In the genomic region with DNA sequence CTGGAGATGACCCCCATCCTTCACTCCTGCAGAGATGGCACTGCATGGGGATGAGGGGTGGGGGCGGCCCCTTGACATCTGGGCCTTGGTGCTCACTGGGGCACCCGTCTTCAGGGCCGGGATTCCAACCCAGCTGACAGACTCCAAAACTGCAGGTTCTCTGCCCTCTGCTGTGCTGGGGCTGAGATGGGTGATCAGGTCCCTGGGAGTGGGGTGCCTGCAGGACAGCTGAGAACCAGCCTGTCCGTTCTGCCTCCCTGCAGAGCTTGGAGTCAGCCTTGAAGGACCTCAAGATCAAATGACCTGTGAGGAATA, we compare ENCODE assay signal across 14 cellular contexts. TPM values are rescaled to one million over a fixed set of nuclear protein-coding genes. Genes with fewer than 3 reads are reported as not detected.
A peak's percentile ranks its signal among the peaks of the same experiment; 100 is the strongest.
DNase-seq lines count a peak whose midpoint lies in the region; ATAC-seq, FAIRE-seq and TF ChIP-seq lines count a peak whose summit lies in the region.
"Had no signal": no experiment of that assay in that cellular context is flagged by ENCODE, and none has a peak within 500 bp of the region (broad histone marks: within the 10 kb centered on the region; RNA-seq: fewer than 3 reads in every experiment).

No MANE protein-coding gene starts in this region.

- no peaks in the 10 kb centered on the region for H3K79me1 ChIP-seq in H1 (ENCODE audit: low read depth, low read length)

- POLR2A ChIA-PET in RWPE1 (lab: Yijun Ruan, JAX; ENCODE audit: low non-redundant PET) (no interaction called here), H1 (lab: Charles Lee; ENCODE audit: partially characterized antibody) (interaction anchor here (0.8 to 7.9 kb wide), 18 partner anchors 11 to 65 kb away, joined by 3 to 150 read pairs (median 4); a partner anchor contains a TSS)

- no peak overlapping the region for H2BK5ac ChIP-seq in H1 (ENCODE audit: low read depth, low read length)

- no peak overlapping the region for H3K18ac ChIP-seq in H1 (ENCODE audit: extremely low read depth, low read length)

- H4K20me1 ChIP-seq in H1 (replicated peaks in 1 of 2; ENCODE audit: control insufficient read depth in 1 of 2, insufficient read depth in 2 of 2, low read length in 2 of 2), result peaks cover 10 to 18% of the 10 kb centered on the region in 2 experiments

- TF ChIP-seq EP300 in H1 (IDR thresholded peaks at IDR 0.05; ENCODE audit: borderline replicate concordance in 1 of 2, low read depth in 2 of 2, low read length in 2 of 2), result no peak

- peaks cover 12 to 63% (median 31%) of the 10 kb centered on the region in 4 experiments for H3K36me3 ChIP-seq in H1 (ENCODE audit: control insufficient read depth in 2 of 4, insufficient read depth in 4 of 4, low read length in 3 of 4)

- no peak overlapping the region for H3K23ac ChIP-seq in H1 (ENCODE audit: insufficient read length)

- peak overlapping the region; percentile 32 for H3K4me3 Mint-ChIP-seq in activated naive CD4-positive, alpha-beta T cell treated with anti-CD3 and anti-CD28 coated beads for 36 hours
- peak overlapping the region; percentile 59 for H3K4me3 Mint-ChIP-seq in stimulated activated effector memory CD8-positive, alpha-beta T cell treated with anti-CD3 and anti-CD28 coated beads, Interleukin-12 subunit alpha, Interleukin-12 subunit beta, amount 100 ng/mL, for 72 hours

- intact Hi-C loops in activated naive CD4-positive, alpha-beta T cell treated with anti-CD3 and anti-CD28 coated beads for 36 hours (cut with micrococcal nuclease), result no loop called here

- no peaks in the 10 kb centered on the region for H3K9me3 ChIP-seq in H1 (ENCODE audit: insufficient read depth in 2 of 2, low read depth in 1 of 2, low read length in 1 of 2)
- H3K9me3 ChIP-seq: right atrium auricular region, thyroid gland had no signal

- H3K14ac ChIP-seq in H1 (ENCODE audit: insufficient read length), result no peak overlapping the region

- H4K91ac ChIP-seq in H1 (replicated peaks; ENCODE audit: insufficient read length, low read length), result no peak overlapping the region

- peak overlapping the region; percentile 44 for H3K4ac ChIP-seq in H1 (replicated peaks; ENCODE audit: insufficient read length, low read depth, low read length)

- no peak overlapping the region for H2BK15ac ChIP-seq in H1 (ENCODE audit: low read length)

- peaks cover 22% of the 10 kb centered on the region for H3K4me1 Mint-ChIP-seq in activated naive CD4-positive, alpha-beta T cell treated with anti-CD3 and anti-CD28 coated beads for 36 hours (ENCODE audit: low read depth)
- peaks cover 36% of the 10 kb centered on the region for H3K4me1 Mint-ChIP-seq in stimulated activated effector memory CD8-positive, alpha-beta T cell treated with anti-CD3 and anti-CD28 coated beads, Interleukin-12 subunit alpha, Interleukin-12 subunit beta, amount 100 ng/mL, for 72 hours

- H3K79me2 ChIP-seq in H1 (ENCODE audit: control insufficient read depth in 1 of 2, insufficient read depth in 2 of 2, low read length in 2 of 2), result no peaks in the 10 kb centered on the region

- H3K27ac Mint-ChIP-seq in activated naive CD4-positive, alpha-beta T cell treated with anti-CD3 and anti-CD28 coated beads for 36 hours, result peak overlapping the region; percentile 39
- H3K27ac Mint-ChIP-seq in stimulated activated effector memory CD8-positive, alpha-beta T cell treated with anti-CD3 and anti-CD28 coated beads, Interleukin-12 subunit alpha, Interleukin-12 subunit beta, amount 100 ng/mL, for 72 hours, result peak overlapping the region; percentile 84

- no peak for TF ChIP-seq RAD21 in H1 (IDR thresholded peaks at IDR 0.05 in 1 of 2, conservative IDR thresholded peaks at IDR 0.05 in 1 of 2; ENCODE audit: low read depth in 2 of 2, low read length in 2 of 2)

- ATAC-seq in stimulated activated effector memory CD8-positive, alpha-beta T cell treated with anti-CD3 and anti-CD28 coated beads, Interleukin-12 subunit alpha, Interleukin-12 subunit beta, amount 100 ng/mL, for 72 hours, result no peak
- ATAC-seq in GM18502 (IDR thresholded peaks at IDR 0.05; ENCODE audit: poor library complexity, unreplicated experiment) (no peak), HG03378 (IDR thresholded peaks at IDR 0.05; ENCODE audit: unreplicated experiment) (no peak)

- H3K4me2 ChIP-seq in H1 (ENCODE audit: insufficient read depth in 1 of 2, low read depth in 2 of 2, low read length in 2 of 2), result peak overlapping the region in 1 of 2 experiments; percentile 55; a peak in 1 of 4 replicates

- no peak for FAIRE-seq in H1 (lab: Jason Lieb, UNC)

- H2BK12ac ChIP-seq in H1 (ENCODE audit: low read depth, low read length), result no peak overlapping the region

- H3K56ac ChIP-seq in H1 (replicated peaks; ENCODE audit: insufficient read length, low read depth, low read length), result no peak overlapping the region

- no peak overlapping the region for H2AFZ ChIP-seq in H1 (ENCODE audit: low read length)

- no peak for TF ChIP-seq CTCF in RWPE1 (conservative IDR thresholded peaks at IDR 0.05; ENCODE audit: low read depth)
- no peak for TF ChIP-seq CTCF in H1 (IDR thresholded peaks at IDR 0.05; ENCODE audit: control extremely low read depth in 1 of 3, insufficient read depth in 1 of 3, low read depth in 1 of 3, low read length in 3 of 3)

- TF ChIP-seq POLR2A in H1 (IDR thresholded peaks at IDR 0.05; ENCODE audit: control extremely low read depth in 1 of 2, low read depth in 2 of 2, low read length in 2 of 2), result peak in 1 of 2 experiments; percentile 47; a peak in 1 of 3 replicates

- peaks cover 49% of the 10 kb centered on the region for H3K36me3 Mint-ChIP-seq in activated naive CD4-positive, alpha-beta T cell treated with anti-CD3 and anti-CD28 coated beads for 36 hours (ENCODE audit: low read depth)
- peaks cover 100% of the 10 kb centered on the region for H3K36me3 Mint-ChIP-seq in stimulated activated effector memory CD8-positive, alpha-beta T cell treated with anti-CD3 and anti-CD28 coated beads, Interleukin-12 subunit alpha, Interleukin-12 subunit beta, amount 100 ng/mL, for 72 hours

- no peak for DNase-seq in activated naive CD4-positive, alpha-beta T cell treated with anti-CD3 and anti-CD28 coated beads for 36 hours
- no peak for DNase-seq in activated naive CD4-positive, alpha-beta T cell treated with anti-CD3 and anti-CD28 coated beads, Interleukin-2, amount 50 U/mL, for 16 hours
- no peak for DNase-seq in RWPE1 (ENCODE audit: low spot score)
- no peak for DNase-seq in H1 (ENCODE audit: low read depth in 1 of 2, low spot score in 2 of 2)
- DNase-seq in stimulated activated effector memory CD8-positive, alpha-beta T cell treated with anti-CD3 and anti-CD28 coated beads, Interleukin-12 subunit alpha, Interleukin-12 subunit beta, amount 100 ng/mL, for 72 hours (ENCODE audit: low spot score in 2 of 2), result no peak
- DNase-seq in NCI-H1105 treated with DMSO at 0.1 percent for 48 hours (lab: John Stamatoyannopoulos, UW), result no peak
- DNase-seq: activated CD4-positive, alpha-beta T cell treated with anti-CD3 and anti-CD28 coated beads for 48 hours; naive B cell; NCI-H1105; T-helper 9 cell had no signal

- WGBS in H1 (ENCODE audit: extremely low coverage in 1 of 2, insufficient coverage in 1 of 2, insufficient read length in 1 of 2, insufficient replicate concordance in 2 of 2, low coverage in 1 of 2, low lambda C conversion rate in 2 of 2, missing lambda C conversion rate in 1 of 2), 2 experiments, result 90% methylated on average over 4 of the region's 4 CpGs; no CpG with 5 or more reads in 1 of the 2 experiments

- H3K27ac ChIP-seq in RWPE1 (peak overlapping the region; percentile 79), H1 (ENCODE audit: low read depth, low read length) (no peak overlapping the region)

- H3K9ac ChIP-seq in H1 (replicated peaks in 1 of 4; ENCODE audit: extremely low read depth in 1 of 4, low read depth in 3 of 4, low read length in 3 of 4), result no peak overlapping the region

- no peaks in the 10 kb centered on the region for H3K9me3 Mint-ChIP-seq in activated naive CD4-positive, alpha-beta T cell treated with anti-CD3 and anti-CD28 coated beads for 36 hours
- H3K9me3 Mint-ChIP-seq in stimulated activated effector memory CD8-positive, alpha-beta T cell treated with anti-CD3 and anti-CD28 coated beads, Interleukin-12 subunit alpha, Interleukin-12 subunit beta, amount 100 ng/mL, for 72 hours, result no peaks in the 10 kb centered on the region
- H3K9me3 Mint-ChIP-seq: naive B cell had no signal

- H3K4me3 ChIP-seq in H1 (ENCODE audit: extremely low read depth in 1 of 4, insufficient read depth in 2 of 4, low read depth in 3 of 4, low read length in 4 of 4), result peak overlapping the region in 1 of 4 experiments; percentile 70; a peak in 1 of 8 replicates

- no peak overlapping the region for H2AK5ac ChIP-seq in H1 (ENCODE audit: low read depth, low read length)

- H3K4me1 ChIP-seq in H1 (replicated peaks in 1 of 4; ENCODE audit: control insufficient read depth in 3 of 4, insufficient read depth in 4 of 4, low read length in 3 of 4), result peaks cover 2 to 12% (median 5%) of the 10 kb centered on the region in 4 experiments; a peak in 6 of 7 replicates

- no peak overlapping the region for H2BK20ac ChIP-seq in H1 (ENCODE audit: low read length)

- CTCF ChIA-PET in activated naive CD4-positive, alpha-beta T cell treated with anti-CD3 and anti-CD28 coated beads for 36 hours (lab: Charles Lee), result no interaction called here
- CTCF ChIA-PET in RWPE1 (lab: Yijun Ruan, JAX) (no interaction called here), H1 (lab: Charles Lee; ENCODE audit: partially characterized antibody) (interaction anchor here (1.1 to 7.1 kb wide), 8 partner anchors 15 to 89 kb away, joined by 3 to 40 read pairs (median 5); no protein-coding TSS in a partner anchor)

- H3K23me2 ChIP-seq in H1 (ENCODE audit: low read depth, low read length), result peaks cover 4% of the 10 kb centered on the region; the same call in 1 of the 2 replicates

- no peaks in the 10 kb centered on the region for H3K27me3 ChIP-seq in H1 (replicated peaks in 1 of 4; ENCODE audit: control insufficient read depth in 3 of 4, extremely low read depth in 1 of 4, insufficient read depth in 3 of 4, low read length in 3 of 4)
- H3K27me3 ChIP-seq: right atrium auricular region, thyroid gland had no signal

- no peak overlapping the region for H4K8ac ChIP-seq in H1 (ENCODE audit: extremely low read depth, insufficient read depth, low read length)

- H3K27me3 Mint-ChIP-seq in activated naive CD4-positive, alpha-beta T cell treated with anti-CD3 and anti-CD28 coated beads for 36 hours (ENCODE audit: low read depth), result no peaks in the 10 kb centered on the region
- H3K27me3 Mint-ChIP-seq: naive B cell had no signal

- H2BK120ac ChIP-seq in H1 (replicated peaks; ENCODE audit: low read depth, low read length), result no peak overlapping the region

- no peak overlapping the region for H4K5ac ChIP-seq in H1 (ENCODE audit: insufficient read length, low read depth, low read length)

RNA-seq across cellular contexts. Expression of a gene that starts 14.3 kb away (rescaled TPM):
- total RNA-seq in activated naive CD4-positive, alpha-beta T cell treated with anti-CD3 and anti-CD28 coated beads for 36 hours, result 100 to 1,000 TPM; 169 to 194 TPM
- total RNA-seq in H1 (2021; fragmentation: NEBNext Ultra II Directional; extraction: Animal tissue kit (Norgen Biotek cat#: 25700)), result 169 and 174 TPM in 2 replicates
- 26.6 and 37.1 TPM in 2 replicates for polyA plus RNA-seq in H1 (2011; rRNA removed)
- polyA plus RNA-seq in H1 (2011; cell fraction: cytosol; rRNA removed), result 121 TPM
- 34.9 TPM for polyA plus RNA-seq in H1 (2011; cell fraction: nucleus; rRNA removed)
- 210 to 261 TPM (median 258 TPM) in 4 replicates for polyA plus RNA-seq in H1 (2012, experiment 1 of 2)
- polyA plus RNA-seq in H1 (2012, experiment 2 of 2), result 117 TPM
- polyA plus RNA-seq in H1 (2013, experiment 1 of 2), result 114 TPM
- polyA plus RNA-seq in H1 (2013, experiment 2 of 2), result 125 TPM
- polyA minus RNA-seq in H1 (2011; rRNA and poly(A)+ RNA removed), result 5.6 and 11.0 TPM in 2 replicates
- polyA minus RNA-seq in H1 (2011; cell fraction: cytosol; rRNA and poly(A)+ RNA removed), result 30.0 TPM
- 9.4 TPM for polyA minus RNA-seq in H1 (2011; cell fraction: nucleus; rRNA and poly(A)+ RNA removed)

RNA-seq across cellular contexts. Expression of a gene that starts 14.6 kb away (rescaled TPM):
- total RNA-seq in activated naive CD4-positive, alpha-beta T cell treated with anti-CD3 and anti-CD28 coated beads for 36 hours, result 100 to 1,000 TPM; 160 to 176 TPM
- total RNA-seq in H1 (2021; fragmentation: NEBNext Ultra II Directional; extraction: Animal tissue kit (Norgen Biotek cat#: 25700)), result 114 and 121 TPM in 2 replicates
- polyA plus RNA-seq in H1 (2011; rRNA removed), result 46.7 and 72.0 TPM in 2 replicates
- polyA plus RNA-seq in H1 (2011; cell fraction: cytosol; rRNA removed), result 65.3 TPM
- 53.6 TPM for polyA plus RNA-seq in H1 (2011; cell fraction: nucleus; rRNA removed)
- polyA plus RNA-seq in H1 (2012, experiment 1 of 2), result 80.2 to 121 TPM (median 93.7 TPM) in 4 replicates
- 53.6 TPM for polyA plus RNA-seq in H1 (2012, experiment 2 of 2)
- 120 TPM for polyA plus RNA-seq in H1 (2013, experiment 1 of 2)
- 127 TPM for polyA plus RNA-seq in H1 (2013, experiment 2 of 2)
- 18.5 and 23.9 TPM in 2 replicates for polyA minus RNA-seq in H1 (2011; rRNA and poly(A)+ RNA removed)
- polyA minus RNA-seq in H1 (2011; cell fraction: cytosol; rRNA and poly(A)+ RNA removed), result 20.2 TPM
- 20.8 TPM for polyA minus RNA-seq in H1 (2011; cell fraction: nucleus; rRNA and poly(A)+ RNA removed)

RNA-seq across cellular contexts. Expression of a gene that starts 19.6 kb away (rescaled TPM):
- total RNA-seq in activated naive CD4-positive, alpha-beta T cell treated with anti-CD3 and anti-CD28 coated beads for 36 hours, result 100 to 1,000 TPM; 334 to 345 TPM
- total RNA-seq in H1 (2021; fragmentation: NEBNext Ultra II Directional; extraction: Animal tissue kit (Norgen Biotek cat#: 25700)), result 61.8 and 64.5 TPM in 2 replicates
- 115 and 165 TPM in 2 replicates for polyA plus RNA-seq in H1 (2011; rRNA removed)
- 131 TPM for polyA plus RNA-seq in H1 (2011; cell fraction: cytosol; rRNA removed)
- polyA plus RNA-seq in H1 (2011; cell fraction: nucleus; rRNA removed), result 118 TPM
- 92.2 to 133 TPM (median 114 TPM) in 4 replicates for polyA plus RNA-seq in H1 (2012, experiment 1 of 2)
- 70.9 TPM for polyA plus RNA-seq in H1 (2012, experiment 2 of 2)
- 63.9 TPM for polyA plus RNA-seq in H1 (2013, experiment 1 of 2)
- polyA plus RNA-seq in H1 (2013, experiment 2 of 2), result 58.2 TPM
- polyA minus RNA-seq in H1 (2011; rRNA and poly(A)+ RNA removed), result 33.9 and 53.6 TPM in 2 replicates
- 42.2 TPM for polyA minus RNA-seq in H1 (2011; cell fraction: cytosol; rRNA and poly(A)+ RNA removed)
- polyA minus RNA-seq in H1 (2011; cell fraction: nucleus; rRNA and poly(A)+ RNA removed), result 46.0 TPM

RNA-seq across cellular contexts. Expression of a gene that starts 44.5 kb away (rescaled TPM):
- total RNA-seq in activated naive CD4-positive, alpha-beta T cell treated with anti-CD3 and anti-CD28 coated beads for 36 hours, result 1 to 10 TPM; 3.5 to 5.1 TPM
- total RNA-seq in H1 (2021; fragmentation: NEBNext Ultra II Directional; extraction: Animal tissue kit (Norgen Biotek cat#: 25700)), result 7.5 and 8.5 TPM in 2 replicates
- polyA plus RNA-seq in H1 (2011; rRNA removed), result 7.6 and 9.6 TPM in 2 replicates
- 9.6 TPM for polyA plus RNA-seq in H1 (2011; cell fraction: cytosol; rRNA removed)
- 14.9 TPM for polyA plus RNA-seq in H1 (2011; cell fraction: nucleus; rRNA removed)
- 8.4 to 9.8 TPM (median 9.2 TPM) in 4 replicates for polyA plus RNA-seq in H1 (2012, experiment 1 of 2)
- polyA plus RNA-seq in H1 (2012, experiment 2 of 2), result 7.8 TPM
- polyA plus RNA-seq in H1 (2013, experiment 1 of 2), result 5.9 TPM
- polyA plus RNA-seq in H1 (2013, experiment 2 of 2), result 5.8 TPM
- 7.4 and 7.9 TPM in 2 replicates for polyA minus RNA-seq in H1 (2011; rRNA and poly(A)+ RNA removed)
- polyA minus RNA-seq in H1 (2011; cell fraction: cytosol; rRNA and poly(A)+ RNA removed), result 8.7 TPM
- polyA minus RNA-seq in H1 (2011; cell fraction: nucleus; rRNA and poly(A)+ RNA removed), result 7.7 TPM

RNA-seq across cellular contexts. Expression of a gene that starts 44.6 kb away (rescaled TPM):
- 10 to 100 TPM; 70.6 to 73.5 TPM for total RNA-seq in activated naive CD4-positive, alpha-beta T cell treated with anti-CD3 and anti-CD28 coated beads for 36 hours
- total RNA-seq in H1 (2021; fragmentation: NEBNext Ultra II Directional; extraction: Animal tissue kit (Norgen Biotek cat#: 25700)), result 74.8 and 77.5 TPM in 2 replicates
- 103 and 156 TPM in 2 replicates for polyA plus RNA-seq in H1 (2011; rRNA removed)
- polyA plus RNA-seq in H1 (2011; cell fraction: cytosol; rRNA removed), result 114 TPM
- polyA plus RNA-seq in H1 (2011; cell fraction: nucleus; rRNA removed), result 301 TPM
- polyA plus RNA-seq in H1 (2012, experiment 1 of 2), result 66.8 to 95.4 TPM (median 80.9 TPM) in 4 replicates
- polyA plus RNA-seq in H1 (2012, experiment 2 of 2), result 75.9 TPM
- 46.9 TPM for polyA plus RNA-seq in H1 (2013, experiment 1 of 2)
- 42.5 TPM for polyA plus RNA-seq in H1 (2013, experiment 2 of 2)
- 105 and 116 TPM in 2 replicates for polyA minus RNA-seq in H1 (2011; rRNA and poly(A)+ RNA removed)
- polyA minus RNA-seq in H1 (2011; cell fraction: cytosol; rRNA and poly(A)+ RNA removed), result 59.0 TPM
- 86.4 TPM for polyA minus RNA-seq in H1 (2011; cell fraction: nucleus; rRNA and poly(A)+ RNA removed)
